14 cellular contexts compared by ENCODE assay signal in genomic region chr17:31415004-31415454, GRCh38. TPM values are rescaled to one million over a fixed set of nuclear protein-coding genes. Genes with fewer than 3 reads are reported as not detected.
DNase-seq lines count a peak whose midpoint lies in the region; ATAC-seq and TF ChIP-seq lines count a peak whose summit lies in the region.
"Had no signal": no experiment of that assay in that cellular context is flagged by ENCODE, and none has a peak within 500 bp of the region (broad histone marks: within the 10 kb centered on the region; RNA-seq: fewer than 3 reads in every experiment).

No MANE protein-coding gene starts in this region.

- H3K36me3 Mint-ChIP-seq in glutamatergic neuron (ENCODE audit: unreplicated experiment): no peaks in the 10 kb centered on the region
- H3K36me3 Mint-ChIP-seq: naive thymus-derived CD8-positive, alpha-beta T cell had no signal

- peak; percentile 69 for DNase-seq in KBM-7
- peak; percentile 71 for DNase-seq in SIG-M5 (lab: John Stamatoyannopoulos, UW)
- DNase-seq in glutamatergic neuron: no peak
- no peak for DNase-seq in substantia nigra (lab: John Stamatoyannopoulos, UW)
- no peak for DNase-seq in NCI-H187 (lab: John Stamatoyannopoulos, UW)
- DNase-seq in NCI-H2107 treated with DMSO at 0.1 percent for 48 hours (lab: John Stamatoyannopoulos, UW; ENCODE audit: unreplicated experiment): no peak
- DNase-seq: activated naive CD4-positive, alpha-beta T cell treated with Interleukin-2 at 50 U/mL for 16 hours; naive thymus-derived CD8-positive, alpha-beta T cell; NCI-H1417 treated with DMSO at 0.1 percent for 48 hours; stimulated activated naive CD8-positive, alpha-beta T cell treated with anti-CD3 and anti-CD28 coated beads, Interleukin-15, Interleukin-2, amounts not matched to agents 100 U/mL and 50 U/mL, for 24 hours had no signal

- H3K27ac ChIP-seq in substantia nigra (ENCODE audit: low read depth, low read length, poor library complexity, severe bottlenecking): peak overlapping the region; percentile 99
- H3K27ac ChIP-seq: cardiac muscle cell, gastroesophageal sphincter, right lobe of liver had no signal

- ATAC-seq in GM19324 (IDR thresholded peaks at IDR 0.05; ENCODE audit: low FRiP score, unreplicated experiment): no peak
- ATAC-seq: gastroesophageal sphincter; naive thymus-derived CD8-positive, alpha-beta T cell; stimulated activated naive CD8-positive, alpha-beta T cell treated with anti-CD3 and anti-CD28 coated beads, Interleukin-15, Interleukin-2, amounts not matched to agents 100 U/mL and 50 U/mL, for 24 hours had no signal

- H3K27ac Mint-ChIP-seq in glutamatergic neuron (ENCODE audit: unreplicated experiment): peak overlapping the region; percentile 66
- H3K27ac Mint-ChIP-seq: naive thymus-derived CD8-positive, alpha-beta T cell had no signal

- in situ Hi-C loops in KBM-7 (cut with MboI; ENCODE audit: low pct_unique_long_range_greater_than_20kb, low sequenced_read_pairs): no loop called here

- peaks cover 14% of the 10 kb centered on the region for H3K27me3 Mint-ChIP-seq in glutamatergic neuron (ENCODE audit: unreplicated experiment)

- TF ChIP-seq CTCF in glutamatergic neuron (IDR thresholded peaks at IDR 0.05; ENCODE audit: partially characterized antibody, unreplicated experiment): no peak

- H3K4me3 Mint-ChIP-seq in glutamatergic neuron (ENCODE audit: unreplicated experiment): peak overlapping the region; percentile 20
- H3K4me3 Mint-ChIP-seq: naive thymus-derived CD8-positive, alpha-beta T cell had no signal

- peaks cover 39% of the 10 kb centered on the region for H3K4me1 Mint-ChIP-seq in glutamatergic neuron (ENCODE audit: low read depth, unreplicated experiment)

- H3K9me3 Mint-ChIP-seq in glutamatergic neuron (ENCODE audit: unreplicated experiment): peaks cover 13% of the 10 kb centered on the region
- H3K9me3 Mint-ChIP-seq: naive thymus-derived CD8-positive, alpha-beta T cell had no signal

RNA-seq across cellular contexts. Expression of gene RAB11FIP4, which starts 23.6 kb away (rescaled TPM):
- 103 TPM for total RNA-seq in glutamatergic neuron (ENCODE audit: unreplicated experiment)

Comparison
In these comparisons a context has a peak if more than half of its experiments do, and no peak if none do; other contexts are left out.
1. DNase-seq: peak in KBM-7 (single experiment) and SIG-M5 (single experiment); none in glutamatergic neuron (single experiment), substantia nigra (0 of 49), NCI-H187 (0 of 2) and NCI-H2107 treated with DMSO at 0.1 percent for 48 hours (single experiment).